16 cellular contexts compared by ENCODE assay signal in the genomic region with DNA sequence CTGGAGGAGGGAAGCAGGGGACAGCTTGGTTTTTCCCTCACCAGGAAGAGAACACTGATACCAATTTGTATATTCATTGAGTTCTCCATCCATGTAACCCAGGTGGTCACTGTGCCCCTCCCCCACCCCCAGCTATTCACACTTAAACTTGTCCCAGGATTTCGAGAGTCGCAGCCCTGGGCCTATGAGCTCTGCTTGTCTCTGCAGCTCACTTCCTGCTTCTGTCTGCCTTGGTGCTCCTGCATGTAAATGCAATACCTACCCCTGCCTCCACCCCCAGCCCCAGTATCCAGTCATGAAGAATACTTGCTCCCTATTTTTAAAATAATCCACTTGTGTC.
"Had no signal": no experiment of that assay in that cellular context is flagged by ENCODE, and none has a peak within 500 bp of the region (broad histone marks: within the 10 kb centered on the region; RNA-seq: fewer than 3 reads in every experiment).

No MANE protein-coding gene starts in this region.

- H3K9me3 Mint-ChIP-seq: activated naive CD4-positive, alpha-beta T cell treated with anti-CD3 and anti-CD28 coated beads, Interleukin-2, amount 10 ng/mL, durations not matched to agents 7 days and 5 days; activated T-helper 2 cell treated with anti-CD3 and anti-CD28 coated beads, Interferon-gamma antibody, Interleukin-2, Interleukin-4, amounts not matched to agents 10 μg/mL and 5 μg/mL and 100 μg/mL, durations not matched to agents 14 hours and 24 hours and 36 hours; neural progenitor cell; T-helper 1 cell treated with Interleukin-12 subunit alpha and Interleukin-12 subunit beta and Interleukin-4 antibody, amounts not matched to agents 30 μg/mL and 1 μg/mL, for 36 hours had no signal

- H3K27ac Mint-ChIP-seq: activated naive CD4-positive, alpha-beta T cell treated with anti-CD3 and anti-CD28 coated beads, Interleukin-2, amount 10 ng/mL, durations not matched to agents 7 days and 5 days; activated T-helper 2 cell treated with anti-CD3 and anti-CD28 coated beads, Interferon-gamma antibody, Interleukin-2, Interleukin-4, amounts not matched to agents 10 μg/mL and 5 μg/mL and 100 μg/mL, durations not matched to agents 14 hours and 24 hours and 36 hours; neural progenitor cell; T-helper 1 cell treated with Interleukin-12 subunit alpha and Interleukin-12 subunit beta and Interleukin-4 antibody, amounts not matched to agents 30 μg/mL and 1 μg/mL, for 36 hours had no signal

- H2AFZ ChIP-seq: neural progenitor cell had no signal

- H3K27me3 ChIP-seq: neural progenitor cell, ovary, suprapubic skin had no signal

- ATAC-seq: activated CD4-positive, CD25-positive, alpha-beta regulatory T cell treated with anti-CD3 and anti-CD28 coated beads, Interleukin-2, amount 50 U/mL, for 24 hours; gastroesophageal sphincter; stimulated activated naive CD8-positive, alpha-beta T cell treated with anti-CD3 and anti-CD28 coated beads, Interleukin-15, Interleukin-2, amounts not matched to agents 100 U/mL and 50 U/mL, for 24 hours had no signal

- H3K4me2 ChIP-seq: neural progenitor cell had no signal

- H3K4me1 ChIP-seq: gastroesophageal sphincter, left ventricle myocardium inferior had no signal

- H3K9ac ChIP-seq: neural progenitor cell had no signal

- H3K4me3 ChIP-seq: coronary artery, gastroesophageal sphincter, left ventricle myocardium inferior, neural progenitor cell, ovary, suprapubic skin had no signal

- H3K36me3 Mint-ChIP-seq: activated naive CD4-positive, alpha-beta T cell treated with anti-CD3 and anti-CD28 coated beads, Interleukin-2, amount 10 ng/mL, durations not matched to agents 7 days and 5 days; neural progenitor cell had no signal

- H3K27ac ChIP-seq: coronary artery, epithelial cell of prostate, gastroesophageal sphincter, left ventricle myocardium inferior, neural progenitor cell, ovary, suprapubic skin had no signal

- H3K4me3 Mint-ChIP-seq: activated naive CD4-positive, alpha-beta T cell treated with anti-CD3 and anti-CD28 coated beads, Interleukin-2, amount 10 ng/mL, durations not matched to agents 7 days and 5 days; neural progenitor cell; T-helper 1 cell treated with Interleukin-12 subunit alpha and Interleukin-12 subunit beta and Interleukin-4 antibody, amounts not matched to agents 30 μg/mL and 1 μg/mL, for 36 hours had no signal

- H3K4me1 Mint-ChIP-seq: activated naive CD4-positive, alpha-beta T cell treated with anti-CD3 and anti-CD28 coated beads, Interleukin-2, amount 10 ng/mL, durations not matched to agents 7 days and 5 days had no signal

- DNase-seq: activated naive CD4-positive, alpha-beta T cell treated with anti-CD3 and anti-CD28 coated beads, Interleukin-2, amount 10 ng/mL, durations not matched to agents 7 days and 5 days; central memory CD4-positive, alpha-beta T cell; effector memory CD4-positive, alpha-beta T cell; left ventricle myocardium inferior; stimulated activated CD4-positive, alpha-beta T cell treated with anti-CD3 and anti-CD28 coated beads, Interleukin-4, amount 100 ng/mL, for 1 hour; stimulated activated CD8-positive, alpha-beta memory T cell treated with anti-CD3 and anti-CD28 coated beads, Interleukin-4, amount 100 ng/mL, for 48 hours; stimulated activated naive CD8-positive, alpha-beta T cell treated with anti-CD3 and anti-CD28 coated beads, Interleukin-15, Interleukin-2, amounts not matched to agents 100 U/mL and 50 U/mL, for 24 hours had no signal

- H3K9me3 ChIP-seq: gastroesophageal sphincter, left ventricle myocardium inferior, ovary, suprapubic skin had no signal
